ENCODE assay signal across 8 cellular contexts in the genomic region with DNA sequence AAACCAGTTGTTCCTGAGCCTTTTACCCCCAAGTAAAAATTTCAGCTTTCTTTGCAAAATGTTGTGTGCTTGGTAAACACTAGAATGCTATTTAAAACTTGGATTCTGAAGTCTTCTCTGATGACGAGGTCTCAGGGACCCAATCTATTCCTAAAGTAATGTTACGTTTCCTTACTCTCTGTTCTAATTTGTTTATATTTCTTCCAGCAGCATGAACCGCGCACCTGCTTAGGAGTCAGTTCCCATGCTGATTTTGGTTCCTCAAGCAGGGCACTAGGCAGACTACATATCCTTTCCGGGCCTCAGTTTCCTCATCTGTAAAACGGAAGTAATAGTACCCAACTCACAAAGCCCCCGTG. TPM values are rescaled to one million over a fixed set of nuclear protein-coding genes. Genes with fewer than 3 reads are reported as not detected.
DNase-seq lines count a peak whose midpoint lies in the region; ATAC-seq and TF ChIP-seq lines count a peak whose summit lies in the region.

No MANE protein-coding gene starts in this region.

- no peak overlapping the region for H2AFZ ChIP-seq in fibroblast of lung (ENCODE audit: low read length)

- ATAC-seq in psoas muscle = no peak
- no peak for ATAC-seq in HG02884 (IDR thresholded peaks at IDR 0.05; ENCODE audit: unreplicated experiment)

- H3K27me3 ChIP-seq in SJSA1 (replicated peaks) = no peaks in the 10 kb centered on the region
- no peaks in the 10 kb centered on the region for H3K27me3 ChIP-seq in fibroblast of lung (ENCODE audit: control insufficient read depth, insufficient read depth, low read length)
- no peaks in the 10 kb centered on the region for H3K27me3 ChIP-seq in psoas muscle (ENCODE audit: insufficient read depth in 3 of 3, low read length in 2 of 3)

- intact Hi-C loops in psoas muscle (cut with DNase I) = no loop called here

- no peaks in the 10 kb centered on the region for H3K4me1 ChIP-seq in ES-I3 (ENCODE audit: insufficient read depth, low read length)
- H3K4me1 ChIP-seq in SJSA1 (replicated peaks) = peaks cover 6% of the 10 kb centered on the region
- peaks cover 13% of the 10 kb centered on the region for H3K4me1 ChIP-seq in fibroblast of lung (ENCODE audit: control insufficient read depth, extremely low read depth, insufficient read depth, low read length)
- peaks cover 40% of the 10 kb centered on the region for H3K4me1 ChIP-seq in psoas muscle

- no peaks in the 10 kb centered on the region; the same call in 1 of the 2 replicates for H3K36me3 ChIP-seq in ES-I3 (ENCODE audit: insufficient read depth, low read length)
- peaks cover 24% of the 10 kb centered on the region for H3K36me3 ChIP-seq in SJSA1
- H3K36me3 ChIP-seq in fibroblast of lung (ENCODE audit: control insufficient read depth, insufficient read depth, low read length) = no peaks in the 10 kb centered on the region
- H3K36me3 ChIP-seq in psoas muscle (ENCODE audit: insufficient read depth in 1 of 2, low read depth in 1 of 2) = peaks cover 0 to 6% of the 10 kb centered on the region in 2 donors

- H3K9ac ChIP-seq in ES-I3 (ENCODE audit: low read depth, low read length) = peak overlapping the region; percentile 63
- H3K9ac ChIP-seq in fibroblast of lung (ENCODE audit: insufficient read depth, low read length) = peak overlapping the region; percentile 79

- H4K20me1 ChIP-seq in fibroblast of lung (ENCODE audit: control insufficient read depth, extremely low read depth, insufficient read depth, low read length) = no peaks in the 10 kb centered on the region

- peak overlapping the region; percentile 93 for H3K4me2 ChIP-seq in fibroblast of lung (ENCODE audit: extremely low read depth, insufficient read depth, low read length)

- no peaks in the 10 kb centered on the region for H3K79me2 ChIP-seq in fibroblast of lung (ENCODE audit: control insufficient read depth, insufficient read depth, low read length)

- H3K27ac ChIP-seq in SJSA1 (no peak overlapping the region), fibroblast of lung (ENCODE audit: insufficient read depth, low read length) (peak overlapping the region; percentile 88), psoas muscle (peak overlapping the region; percentile 98)

- DNase-seq in SJSA1 (ENCODE audit: low read depth in 1 of 2, low spot score in 2 of 2) = no peak
- DNase-seq in fibroblast of lung (ENCODE audit: low read depth in 2 of 2) = no peak
- DNase-seq in psoas muscle = no peak
- no peak for DNase-seq in NCI-H146 treated with DMSO at 0.1 percent for 48 hours (lab: John Stamatoyannopoulos, UW; ENCODE audit: unreplicated experiment)
- DNase-seq in activated effector memory CD4-positive, alpha-beta T cell treated with Interleukin-2 at 50 U/mL for 16 hours = no peak
- DNase-seq in NOMO-1 treated with DMSO at 0.1 percent for 48 hours (lab: John Stamatoyannopoulos, UW; ENCODE audit: unreplicated experiment) = no peak

- TF ChIP-seq CTCF in fibroblast of lung (conservative IDR thresholded peaks at IDR 0.05 in 1 of 2, IDR thresholded peaks at IDR 0.05 in 1 of 2; ENCODE audit: low read depth in 1 of 2, low read length in 2 of 2) (no peak), psoas muscle (IDR thresholded peaks at IDR 0.05) (no peak)

- WGBS in psoas muscle, 3 donors = 50 to 61% (median 53%) methylated on average over 7 of the region's 7 CpGs

- no peaks in the 10 kb centered on the region for H3K9me3 ChIP-seq in ES-I3 (ENCODE audit: control insufficient read depth, insufficient read depth, low read length)
- H3K9me3 ChIP-seq in SJSA1 (replicated peaks) = no peaks in the 10 kb centered on the region
- H3K9me3 ChIP-seq in fibroblast of lung (ENCODE audit: control insufficient read depth, insufficient read depth, low read depth, low read length) = no peaks in the 10 kb centered on the region
- H3K9me3 ChIP-seq in psoas muscle = no peaks in the 10 kb centered on the region

- H3K4me3 ChIP-seq in SJSA1 = peak overlapping the region; percentile 82
- H3K4me3 ChIP-seq in fibroblast of lung (replicated peaks in 1 of 4; ENCODE audit: control extremely low read depth in 1 of 4, insufficient read depth in 1 of 4, low read depth in 3 of 4, low read length in 4 of 4) = peak overlapping the region; percentile 56 to 84 (median 66)
- peak overlapping the region; percentile 88 for H3K4me3 ChIP-seq in psoas muscle

RNA-seq across cellular contexts. Expression of a gene that starts 0.9 kb away (rescaled TPM):
- total RNA-seq in SJSA1 (2014; rRNA removed; shearing (Covaris generic)) = 5.6 and 10.8 TPM in 2 replicates
- total RNA-seq in fibroblast of lung (6.9 and 11.9 TPM in 2 replicates), psoas muscle (10 to 100 TPM; 31.9 to 81.1 (median 47.0) TPM)
- polyA plus RNA-seq in fibroblast of lung (6.9 and 8.3 TPM in 2 replicates), psoas muscle (10 to 100 TPM; 19.5 to 28.6 (median 22.7) TPM)
- polyA plus RNA-seq in fibroblast of lung (2012) = 11.6 and 12.9 TPM in 2 replicates
- polyA minus RNA-seq in fibroblast of lung (ENCODE audit: low replicate concordance) = 19.6 and 20.0 TPM in 2 replicates

RNA-seq across cellular contexts. Expression of a gene that starts 43.8 kb away (rescaled TPM):
- not detected in 2 replicates for total RNA-seq in SJSA1 (2014; rRNA removed; shearing (Covaris generic))
- total RNA-seq in fibroblast of lung (not detected in 2 replicates), psoas muscle (not detected)
- polyA plus RNA-seq in fibroblast of lung (not detected in 2 replicates), psoas muscle (not detected)
- not detected in 2 replicates for polyA plus RNA-seq in fibroblast of lung (2012)
- not detected in 2 replicates for polyA minus RNA-seq in fibroblast of lung (ENCODE audit: low replicate concordance)

RNA-seq across cellular contexts. Expression of a gene that starts 53.2 kb away (rescaled TPM):
- 11.4 and 15.3 TPM in 2 replicates for total RNA-seq in SJSA1 (2014; rRNA removed; shearing (Covaris generic))
- total RNA-seq in fibroblast of lung = 5.6 and 5.8 TPM in 2 replicates
- 7.3 and 10.4 TPM in 2 replicates for polyA plus RNA-seq in fibroblast of lung
- 7.1 and 8.5 TPM in 2 replicates for polyA plus RNA-seq in fibroblast of lung (2012)
- polyA minus RNA-seq in fibroblast of lung (ENCODE audit: low replicate concordance) = 18.6 and 27.1 TPM in 2 replicates
- 10 to 100 TPM in 1 of 4 donors, 1 to 10 TPM in 3; 3.7 to 14.0 (median 6.8) TPM for total RNA-seq in psoas muscle
- polyA plus RNA-seq in psoas muscle = 1 to 10 TPM in 2 of 3 donors, under 1 TPM in 1; 0.94 to 1.9 (median 1.2) TPM
